1 cellular context compared by ENCODE assay signal in the genomic region with DNA sequence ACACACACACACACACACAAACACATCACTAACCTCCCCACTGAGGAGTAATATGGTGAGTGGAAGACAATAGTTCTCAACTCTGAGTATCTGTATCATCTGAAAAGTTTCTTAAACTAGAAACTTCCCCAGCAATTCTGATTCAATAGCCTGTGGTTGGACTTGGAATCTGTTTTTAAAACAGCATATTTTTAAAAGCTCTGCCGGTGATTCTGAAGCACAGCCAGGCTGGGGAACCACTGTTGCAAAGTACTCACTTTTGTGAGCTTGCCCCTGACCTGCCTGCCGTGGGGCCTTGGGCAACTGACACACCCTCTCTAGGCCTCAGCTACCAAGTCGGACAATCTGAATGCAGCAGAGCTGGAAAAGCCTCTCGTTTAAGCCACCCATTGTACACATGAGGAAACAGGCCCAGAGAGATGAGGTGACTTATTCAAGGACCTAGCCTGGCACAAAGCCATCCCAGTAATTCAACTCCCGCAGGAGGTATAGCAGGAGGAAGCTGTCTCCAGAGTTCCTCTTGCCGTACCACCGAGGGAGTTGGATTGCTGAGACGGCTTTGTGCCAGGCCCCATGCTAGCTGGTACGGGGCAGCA.
TF ChIP-seq lines count a peak whose summit lies in the region.

No MANE protein-coding gene starts in this region.

TF ChIP-seq in GM12878, 131 proteins besides CTCF, POLR2A, EP300 and RAD21:
- TF ChIP-seq, protein P1, sequence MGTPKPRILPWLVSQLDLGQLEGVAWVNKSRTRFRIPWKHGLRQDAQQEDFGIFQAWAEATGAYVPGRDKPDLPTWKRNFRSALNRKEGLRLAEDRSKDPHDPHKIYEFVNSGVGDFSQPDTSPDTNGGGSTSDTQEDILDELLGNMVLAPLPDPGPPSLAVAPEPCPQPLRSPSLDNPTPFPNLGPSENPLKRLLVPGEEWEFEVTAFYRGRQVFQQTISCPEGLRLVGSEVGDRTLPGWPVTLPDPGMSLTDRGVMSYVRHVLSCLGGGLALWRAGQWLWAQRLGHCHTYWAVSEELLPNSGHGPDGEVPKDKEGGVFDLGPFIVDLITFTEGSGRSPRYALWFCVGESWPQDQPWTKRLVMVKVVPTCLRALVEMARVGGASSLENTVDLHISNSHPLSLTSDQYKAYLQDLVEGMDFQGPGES (IDR thresholded peaks at IDR 0.05) = no peak
- TF ChIP-seq POU2F2 (IDR thresholded peaks at IDR 0.05; ENCODE audit: borderline replicate concordance, low read depth, low read length) (no peak), RFX5 (IDR thresholded peaks at IDR 0.05; ENCODE audit: low read depth, low read length) (no peak), SIX5 (IDR thresholded peaks at IDR 0.05; ENCODE audit: low read depth, low read length, severe bottlenecking) (no peak), YBX1 (IDR thresholded peaks at IDR 0.05) (no peak), PAX5 (IDR thresholded peaks at IDR 0.05; ENCODE audit: borderline replicate concordance, low read depth, low read length) (no peak), BCL11A (IDR thresholded peaks at IDR 0.05; ENCODE audit: low read depth, low read length) (no peak), NR2C2 (IDR thresholded peaks at IDR 0.05; ENCODE audit: borderline replicate concordance, control insufficient read depth, insufficient read length, low read depth) (no peak), HDGF (IDR thresholded peaks at IDR 0.05) (no peak), RCOR1 (conservative IDR thresholded peaks at IDR 0.05; ENCODE audit: low read depth, low read length) (no peak), ZNF384 (IDR thresholded peaks at IDR 0.05; ENCODE audit: borderline replicate concordance, low read depth, low read length) (no peak)
- TF ChIP-seq, protein P2, sequence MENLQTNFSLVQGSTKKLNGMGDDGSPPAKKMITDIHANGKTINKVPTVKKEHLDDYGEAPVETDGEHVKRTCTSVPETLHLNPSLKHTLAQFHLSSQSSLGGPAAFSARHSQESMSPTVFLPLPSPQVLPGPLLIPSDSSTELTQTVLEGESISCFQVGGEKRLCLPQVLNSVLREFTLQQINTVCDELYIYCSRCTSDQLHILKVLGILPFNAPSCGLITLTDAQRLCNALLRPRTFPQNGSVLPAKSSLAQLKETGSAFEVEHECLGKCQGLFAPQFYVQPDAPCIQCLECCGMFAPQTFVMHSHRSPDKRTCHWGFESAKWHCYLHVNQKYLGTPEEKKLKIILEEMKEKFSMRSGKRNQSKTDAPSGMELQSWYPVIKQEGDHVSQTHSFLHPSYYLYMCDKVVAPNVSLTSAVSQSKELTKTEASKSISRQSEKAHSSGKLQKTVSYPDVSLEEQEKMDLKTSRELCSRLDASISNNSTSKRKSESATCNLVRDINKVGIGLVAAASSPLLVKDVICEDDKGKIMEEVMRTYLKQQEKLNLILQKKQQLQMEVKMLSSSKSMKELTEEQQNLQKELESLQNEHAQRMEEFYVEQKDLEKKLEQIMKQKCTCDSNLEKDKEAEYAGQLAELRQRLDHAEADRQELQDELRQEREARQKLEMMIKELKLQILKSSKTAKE (IDR thresholded peaks at IDR 0.05; ENCODE audit: low read depth, poor library complexity, severe bottlenecking) = no peak
- TF ChIP-seq, protein P3, sequence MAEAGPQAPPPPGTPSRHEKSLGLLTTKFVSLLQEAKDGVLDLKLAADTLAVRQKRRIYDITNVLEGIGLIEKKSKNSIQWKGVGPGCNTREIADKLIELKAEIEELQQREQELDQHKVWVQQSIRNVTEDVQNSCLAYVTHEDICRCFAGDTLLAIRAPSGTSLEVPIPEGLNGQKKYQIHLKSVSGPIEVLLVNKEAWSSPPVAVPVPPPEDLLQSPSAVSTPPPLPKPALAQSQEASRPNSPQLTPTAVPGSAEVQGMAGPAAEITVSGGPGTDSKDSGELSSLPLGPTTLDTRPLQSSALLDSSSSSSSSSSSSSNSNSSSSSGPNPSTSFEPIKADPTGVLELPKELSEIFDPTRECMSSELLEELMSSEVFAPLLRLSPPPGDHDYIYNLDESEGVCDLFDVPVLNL (IDR thresholded peaks at IDR 0.05; ENCODE audit: low read depth, low read length) = no peak
- TF ChIP-seq, protein P4, sequence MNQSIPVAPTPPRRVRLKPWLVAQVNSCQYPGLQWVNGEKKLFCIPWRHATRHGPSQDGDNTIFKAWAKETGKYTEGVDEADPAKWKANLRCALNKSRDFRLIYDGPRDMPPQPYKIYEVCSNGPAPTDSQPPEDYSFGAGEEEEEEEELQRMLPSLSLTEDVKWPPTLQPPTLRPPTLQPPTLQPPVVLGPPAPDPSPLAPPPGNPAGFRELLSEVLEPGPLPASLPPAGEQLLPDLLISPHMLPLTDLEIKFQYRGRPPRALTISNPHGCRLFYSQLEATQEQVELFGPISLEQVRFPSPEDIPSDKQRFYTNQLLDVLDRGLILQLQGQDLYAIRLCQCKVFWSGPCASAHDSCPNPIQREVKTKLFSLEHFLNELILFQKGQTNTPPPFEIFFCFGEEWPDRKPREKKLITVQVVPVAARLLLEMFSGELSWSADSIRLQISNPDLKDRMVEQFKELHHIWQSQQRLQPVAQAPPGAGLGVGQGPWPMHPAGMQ (IDR thresholded peaks at IDR 0.05; ENCODE audit: borderline replicate concordance) = no peak
- TF ChIP-seq, protein P5, sequence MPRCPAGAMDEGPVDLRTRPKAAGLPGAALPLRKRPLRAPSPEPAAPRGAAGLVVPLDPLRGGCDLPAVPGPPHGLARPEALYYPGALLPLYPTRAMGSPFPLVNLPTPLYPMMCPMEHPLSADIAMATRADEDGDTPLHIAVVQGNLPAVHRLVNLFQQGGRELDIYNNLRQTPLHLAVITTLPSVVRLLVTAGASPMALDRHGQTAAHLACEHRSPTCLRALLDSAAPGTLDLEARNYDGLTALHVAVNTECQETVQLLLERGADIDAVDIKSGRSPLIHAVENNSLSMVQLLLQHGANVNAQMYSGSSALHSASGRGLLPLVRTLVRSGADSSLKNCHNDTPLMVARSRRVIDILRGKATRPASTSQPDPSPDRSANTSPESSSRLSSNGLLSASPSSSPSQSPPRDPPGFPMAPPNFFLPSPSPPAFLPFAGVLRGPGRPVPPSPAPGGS (IDR thresholded peaks at IDR 0.05; ENCODE audit: borderline replicate concordance, insufficient read depth, low read depth, low read length, poor library complexity, severe bottlenecking) = no peak
- TF ChIP-seq, protein P6, sequence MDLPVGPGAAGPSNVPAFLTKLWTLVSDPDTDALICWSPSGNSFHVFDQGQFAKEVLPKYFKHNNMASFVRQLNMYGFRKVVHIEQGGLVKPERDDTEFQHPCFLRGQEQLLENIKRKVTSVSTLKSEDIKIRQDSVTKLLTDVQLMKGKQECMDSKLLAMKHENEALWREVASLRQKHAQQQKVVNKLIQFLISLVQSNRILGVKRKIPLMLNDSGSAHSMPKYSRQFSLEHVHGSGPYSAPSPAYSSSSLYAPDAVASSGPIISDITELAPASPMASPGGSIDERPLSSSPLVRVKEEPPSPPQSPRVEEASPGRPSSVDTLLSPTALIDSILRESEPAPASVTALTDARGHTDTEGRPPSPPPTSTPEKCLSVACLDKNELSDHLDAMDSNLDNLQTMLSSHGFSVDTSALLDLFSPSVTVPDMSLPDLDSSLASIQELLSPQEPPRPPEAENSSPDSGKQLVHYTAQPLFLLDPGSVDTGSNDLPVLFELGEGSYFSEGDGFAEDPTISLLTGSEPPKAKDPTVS (IDR thresholded peaks at IDR 0.05; ENCODE audit: low read depth, low read length) = no peak
